In the genomic region with DNA sequence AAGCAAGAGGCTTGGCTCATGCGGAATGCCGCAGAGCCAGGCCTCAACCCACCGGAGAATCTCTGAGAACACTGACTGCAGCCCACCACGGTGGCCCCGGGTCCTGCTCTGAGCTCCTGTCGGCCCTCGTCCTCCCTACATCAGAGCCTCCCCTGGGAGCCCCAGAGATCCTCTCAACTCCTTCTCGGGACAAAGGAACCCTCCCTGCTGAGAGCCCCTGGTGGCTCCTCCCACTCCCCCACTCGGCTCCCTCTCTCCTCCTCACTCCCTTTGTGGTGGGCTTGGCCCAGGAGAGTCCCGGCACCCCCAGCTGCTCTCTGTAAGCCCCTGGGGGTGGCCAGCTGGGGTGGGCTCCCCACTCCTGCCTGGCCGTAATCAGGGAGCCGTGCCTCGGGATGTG, we compare ENCODE assay signal across 8 cellular contexts. TPM values are rescaled to one million over a fixed set of nuclear protein-coding genes. Genes with fewer than 3 reads are reported as not detected.
DNase-seq lines count a peak whose midpoint lies in the region; ATAC-seq and TF ChIP-seq lines count a peak whose summit lies in the region.

No MANE protein-coding gene starts in this region.

- TF ChIP-seq CTCF in nephron (IDR thresholded peaks at IDR 0.05; ENCODE audit: unreplicated experiment in 3 of 3): no peak

- peaks cover 10% of the 10 kb centered on the region for H3K27me3 Mint-ChIP-seq in activated CD8-positive, alpha-beta memory T cell treated with anti-CD3 and anti-CD28 coated beads, Interleukin-2, amount 10 ng/mL, durations not matched to agents 7 days and 5 days
- no peaks in the 10 kb centered on the region for H3K27me3 Mint-ChIP-seq in nephron (ENCODE audit: low read depth)

- no peaks in the 10 kb centered on the region for H3K36me3 Mint-ChIP-seq in activated CD8-positive, alpha-beta memory T cell treated with anti-CD3 and anti-CD28 coated beads, Interleukin-2, amount 10 ng/mL, durations not matched to agents 7 days and 5 days
- H3K36me3 Mint-ChIP-seq in nephron (ENCODE audit: low read depth): no peaks in the 10 kb centered on the region

- no peaks in the 10 kb centered on the region for H3K27me3 ChIP-seq in duodenal mucosa (ENCODE audit: control insufficient read depth in 1 of 2, insufficient read depth in 2 of 2, low read length in 2 of 2)

- peak overlapping the region; percentile 65 for H3K4me3 Mint-ChIP-seq in activated CD8-positive, alpha-beta memory T cell treated with anti-CD3 and anti-CD28 coated beads, Interleukin-2, amount 10 ng/mL, durations not matched to agents 7 days and 5 days
- peak overlapping the region; percentile 81 to 83 (median 82) for H3K4me3 Mint-ChIP-seq in nephron

- H3K9me3 Mint-ChIP-seq in activated CD8-positive, alpha-beta memory T cell treated with anti-CD3 and anti-CD28 coated beads, Interleukin-2, amount 10 ng/mL, durations not matched to agents 7 days and 5 days (ENCODE audit: low read depth): no peaks in the 10 kb centered on the region
- H3K9me3 Mint-ChIP-seq in nephron: peaks cover 3% of the 10 kb centered on the region

- CTCF ChIA-PET in activated CD8-positive, alpha-beta memory T cell treated with anti-CD3 and anti-CD28 coated beads, Interleukin-2, amount 10 ng/mL, durations not matched to agents 7 days and 5 days (lab: Charles Lee): interaction anchor here (0.9 to 3.1 kb wide), 9 partner anchors 9 to 90 kb away, joined by 3 to 17 read pairs (median 7); a partner anchor contains a TSS

- no peaks in the 10 kb centered on the region for H3K36me3 ChIP-seq in duodenal mucosa (ENCODE audit: control insufficient read depth in 1 of 2, insufficient read depth in 2 of 2, low read length in 2 of 2)

- H3K27ac Mint-ChIP-seq in activated CD8-positive, alpha-beta memory T cell treated with anti-CD3 and anti-CD28 coated beads, Interleukin-2, amount 10 ng/mL, durations not matched to agents 7 days and 5 days: peak overlapping the region; percentile 78
- peak overlapping the region; percentile 97 to 98 (median 97) for H3K27ac Mint-ChIP-seq in nephron

- no peaks in the 10 kb centered on the region for H3K9me3 ChIP-seq in duodenal mucosa (ENCODE audit: control insufficient read depth in 1 of 2, low read length in 2 of 2)

- peak overlapping the region; percentile 73 to 79 for H3K4me3 ChIP-seq in duodenal mucosa (ENCODE audit: low read depth in 1 of 2, low read length in 2 of 2)

- H3K27ac ChIP-seq in duodenal mucosa (ENCODE audit: low read depth, low read length): peak overlapping the region; percentile 74

- H3K4me1 Mint-ChIP-seq in activated CD8-positive, alpha-beta memory T cell treated with anti-CD3 and anti-CD28 coated beads, Interleukin-2, amount 10 ng/mL, durations not matched to agents 7 days and 5 days: peaks cover 20% of the 10 kb centered on the region
- H3K4me1 Mint-ChIP-seq in nephron: peaks cover 51% of the 10 kb centered on the region

- no peak for ATAC-seq in activated CD8-positive, alpha-beta memory T cell treated with anti-CD3 and anti-CD28 coated beads, Interleukin-2, amount 10 ng/mL, durations not matched to agents 7 days and 5 days

- peaks cover 56 to 57% of the 10 kb centered on the region in 2 donors for H3K4me1 ChIP-seq in duodenal mucosa (ENCODE audit: control insufficient read depth in 1 of 2, insufficient read depth in 2 of 2, low read length in 2 of 2)

- no peak for DNase-seq in activated CD8-positive, alpha-beta memory T cell treated with anti-CD3 and anti-CD28 coated beads, Interleukin-2, amount 10 ng/mL, durations not matched to agents 7 days and 5 days
- no peak for DNase-seq in activated CD8-positive, alpha-beta memory T cell treated with anti-CD3 and anti-CD28 coated beads, Interleukin-2, amount 50 U/mL, for 4 hours
- peak; percentile 91 for DNase-seq in NCI-H2171 treated with DMSO at 0.1 percent for 48 hours (lab: John Stamatoyannopoulos, UW)
- DNase-seq in NCI-H2029 treated with DMSO at 0.1 percent for 48 hours (lab: John Stamatoyannopoulos, UW): no peak
- DNase-seq in GM19240 (ENCODE audit: insufficient read length, low spot score): no peak
- DNase-seq in NCI-H187 (lab: John Stamatoyannopoulos, UW): no peak

- peak overlapping the region; percentile 62 to 80 for H3K9ac ChIP-seq in duodenal mucosa (ENCODE audit: low read depth in 1 of 2, low read length in 2 of 2)

RNA-seq across cellular contexts. Expression of a gene that starts 11.1 kb away (rescaled TPM):
- total RNA-seq in activated CD8-positive, alpha-beta memory T cell treated with anti-CD3 and anti-CD28 coated beads, Interleukin-2, amount 10 ng/mL, durations not matched to agents 7 days and 5 days: 10 to 100 TPM; 59.9 to 63.6 TPM

RNA-seq across cellular contexts. Expression of a gene that starts 45.7 kb away (rescaled TPM):
- 1 to 10 TPM; 2.5 to 3.5 TPM for total RNA-seq in activated CD8-positive, alpha-beta memory T cell treated with anti-CD3 and anti-CD28 coated beads, Interleukin-2, amount 10 ng/mL, durations not matched to agents 7 days and 5 days
